2 cellular contexts compared by ENCODE assay signal in genomic region chr20:37243937-37244571, GRCh38.
TF ChIP-seq lines count a peak whose summit lies in the region.

No MANE protein-coding gene starts in this region.

TF ChIP-seq in SK-N-SH treated with all-trans-retinoic acid at 6 μM for 48 hours, 23 proteins besides CTCF, POLR2A, EP300 and RAD21 (continued from another document):
- TF ChIP-seq, protein P1, sequence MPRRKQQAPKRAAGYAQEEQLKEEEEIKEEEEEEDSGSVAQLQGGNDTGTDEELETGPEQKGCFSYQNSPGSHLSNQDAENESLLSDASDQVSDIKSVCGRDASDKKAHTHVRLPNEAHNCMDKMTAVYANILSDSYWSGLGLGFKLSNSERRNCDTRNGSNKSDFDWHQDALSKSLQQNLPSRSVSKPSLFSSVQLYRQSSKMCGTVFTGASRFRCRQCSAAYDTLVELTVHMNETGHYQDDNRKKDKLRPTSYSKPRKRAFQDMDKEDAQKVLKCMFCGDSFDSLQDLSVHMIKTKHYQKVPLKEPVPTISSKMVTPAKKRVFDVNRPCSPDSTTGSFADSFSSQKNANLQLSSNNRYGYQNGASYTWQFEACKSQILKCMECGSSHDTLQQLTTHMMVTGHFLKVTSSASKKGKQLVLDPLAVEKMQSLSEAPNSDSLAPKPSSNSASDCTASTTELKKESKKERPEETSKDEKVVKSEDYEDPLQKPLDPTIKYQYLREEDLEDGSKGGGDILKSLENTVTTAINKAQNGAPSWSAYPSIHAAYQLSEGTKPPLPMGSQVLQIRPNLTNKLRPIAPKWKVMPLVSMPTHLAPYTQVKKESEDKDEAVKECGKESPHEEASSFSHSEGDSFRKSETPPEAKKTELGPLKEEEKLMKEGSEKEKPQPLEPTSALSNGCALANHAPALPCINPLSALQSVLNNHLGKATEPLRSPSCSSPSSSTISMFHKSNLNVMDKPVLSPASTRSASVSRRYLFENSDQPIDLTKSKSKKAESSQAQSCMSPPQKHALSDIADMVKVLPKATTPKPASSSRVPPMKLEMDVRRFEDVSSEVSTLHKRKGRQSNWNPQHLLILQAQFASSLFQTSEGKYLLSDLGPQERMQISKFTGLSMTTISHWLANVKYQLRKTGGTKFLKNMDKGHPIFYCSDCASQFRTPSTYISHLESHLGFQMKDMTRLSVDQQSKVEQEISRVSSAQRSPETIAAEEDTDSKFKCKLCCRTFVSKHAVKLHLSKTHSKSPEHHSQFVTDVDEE (CRISPR knock-in tag; IDR thresholded peaks at IDR 0.05), result no peak
- TF ChIP-seq ZNF565 (CRISPR knock-in tag; conservative IDR thresholded peaks at IDR 0.05; ENCODE audit: low read depth), result no peak
- no peak for TF ChIP-seq SNAI2 (CRISPR knock-in tag; IDR thresholded peaks at IDR 0.05)
- TF ChIP-seq ZFP3 (CRISPR knock-in tag; IDR thresholded peaks at IDR 0.05), result no peak
- TF ChIP-seq ISL1 (CRISPR knock-in tag; IDR thresholded peaks at IDR 0.05), result no peak
- TF ChIP-seq PATZ1 (CRISPR knock-in tag; IDR thresholded peaks at IDR 0.05; ENCODE audit: borderline replicate concordance), result no peak
- TF ChIP-seq ZNF8 (CRISPR knock-in tag; IDR thresholded peaks at IDR 0.05), result no peak
- no peak for TF ChIP-seq POU6F1 (CRISPR knock-in tag; IDR thresholded peaks at IDR 0.05; ENCODE audit: borderline replicate concordance, low read depth)
- TF ChIP-seq ESRRG (CRISPR knock-in tag; IDR thresholded peaks at IDR 0.05), result no peak
- no peak for TF ChIP-seq GLIS3 (CRISPR knock-in tag; IDR thresholded peaks at IDR 0.05)
- no peak for TF ChIP-seq CSDC2 (CRISPR knock-in tag; IDR thresholded peaks at IDR 0.05)
- TF ChIP-seq ZNF70 (CRISPR knock-in tag; IDR thresholded peaks at IDR 0.05), result no peak
- TF ChIP-seq BACH2 (CRISPR knock-in tag; IDR thresholded peaks at IDR 0.05; ENCODE audit: borderline replicate concordance), result no peak
- no peak for TF ChIP-seq TOX (CRISPR knock-in tag; IDR thresholded peaks at IDR 0.05; ENCODE audit: borderline replicate concordance)
- TF ChIP-seq TCF4 (CRISPR knock-in tag; IDR thresholded peaks at IDR 0.05; ENCODE audit: borderline replicate concordance), result no peak
- no peak for TF ChIP-seq OSR1 (CRISPR knock-in tag; IDR thresholded peaks at IDR 0.05)

TF ChIP-seq in SK-N-SH, 30 proteins besides CTCF, POLR2A, EP300 and RAD21 (continued from another document):
- TF ChIP-seq MEF2A (IDR thresholded peaks at IDR 0.05; ENCODE audit: borderline replicate concordance, low read depth) (no peak), TAF1 (IDR thresholded peaks at IDR 0.05; ENCODE audit: borderline replicate concordance, low read depth, low read length) (no peak)
